In genomic region chr14:64804754-64805260, GRCh38 we compare ENCODE assay signal across 1 cellular context.
TF ChIP-seq lines count a peak whose summit lies in the region.

No MANE protein-coding gene starts in this region.

TF ChIP-seq in SK-N-SH, 30 proteins besides CTCF, POLR2A, EP300 and RAD21 (continued from another document):
- no peak for TF ChIP-seq REST (IDR thresholded peaks at IDR 0.05; ENCODE audit: low read depth, low read length)
- no peak for TF ChIP-seq YY1 (IDR thresholded peaks at IDR 0.05; ENCODE audit: low read depth)
- no peak for TF ChIP-seq PBX3 (IDR thresholded peaks at IDR 0.05)
- no peak for TF ChIP-seq JUND (IDR thresholded peaks at IDR 0.05)
- no peak for TF ChIP-seq GABPA (IDR thresholded peaks at IDR 0.05; ENCODE audit: low read depth)
- no peak for TF ChIP-seq EZH2phosphoT487 (IDR thresholded peaks at IDR 0.05; ENCODE audit: borderline replicate concordance, low read depth)
TF ChIP-seq in SK-N-SH: peak in this region for 0.
